In the genomic region with DNA sequence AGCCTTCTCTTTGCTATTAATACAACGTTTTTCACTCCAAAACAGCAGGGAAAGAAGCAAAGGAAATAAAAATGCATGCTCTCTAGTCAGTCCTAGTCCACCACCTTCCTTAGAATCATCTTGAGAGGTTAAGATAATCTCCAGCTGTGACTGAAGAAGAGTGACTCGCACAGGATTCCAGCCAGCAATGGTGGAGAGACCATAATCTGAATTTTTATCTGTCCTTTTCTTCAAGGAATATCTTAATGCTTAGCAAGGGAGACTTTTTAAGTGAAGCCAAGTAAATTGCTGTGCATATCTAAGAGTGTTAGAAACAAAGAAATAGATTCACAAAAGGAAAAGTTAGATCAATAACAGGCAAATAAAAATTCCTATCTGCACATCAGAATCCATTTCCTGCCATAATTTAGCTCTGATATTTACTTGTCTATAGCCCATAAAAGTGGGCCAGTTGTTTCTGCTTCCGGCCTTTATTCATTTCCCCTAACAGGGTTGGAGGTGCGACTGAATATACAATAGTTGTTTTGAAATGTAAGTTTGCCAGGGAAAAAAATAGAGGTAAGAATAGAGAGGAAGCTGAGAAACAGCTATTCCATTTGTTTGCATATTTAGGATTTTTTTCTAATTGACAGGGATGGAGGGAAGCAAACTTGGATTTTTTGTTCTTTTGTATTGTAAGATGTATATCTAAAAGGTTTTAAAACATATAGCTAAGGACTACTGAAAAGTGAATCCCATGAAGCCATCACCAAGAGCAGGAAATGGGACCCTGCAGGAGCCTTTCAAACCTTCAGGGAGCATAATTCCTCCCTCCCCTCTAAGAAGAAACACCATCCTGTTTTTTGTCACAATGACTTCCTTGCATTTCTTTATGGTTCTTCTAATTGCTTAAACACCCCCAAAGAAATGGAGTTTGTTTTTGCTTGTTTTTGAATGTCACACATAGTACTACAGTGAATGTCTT, we compare ENCODE assay signal across 14 cellular contexts.
DNase-seq lines count a peak whose midpoint lies in the region; ATAC-seq and TF ChIP-seq lines count a peak whose summit lies in the region.
"Had no signal": no experiment of that assay in that cellular context is flagged by ENCODE, and none has a peak within 500 bp of the region (broad histone marks: within the 10 kb centered on the region; RNA-seq: fewer than 3 reads in every experiment).

No MANE protein-coding gene starts in this region.

- H3K27me3 ChIP-seq in ovary, result no peaks in the 10 kb centered on the region
- H3K27me3 ChIP-seq: right lobe of liver had no signal

- DNase-seq in AG08396 (ENCODE audit: low spot score) (peak; percentile 28), HT-29 (ENCODE audit: low spot score) (peak; percentile 56), iPS-NIHi7 (ENCODE audit: extremely low spot score) (peak; percentile 39), NCI-H2081 treated with DMSO at 0.1 percent for 48 hours (lab: John Stamatoyannopoulos, UW) (no peak), ovary (no peak), DMS53 (lab: John Stamatoyannopoulos, UW) (no peak)
- DNase-seq: activated CD4-positive, alpha-beta T cell treated with anti-CD3 and anti-CD28 coated beads, Interleukin-2, amount 10 ng/mL, durations not matched to agents 7 days and 5 days; AML-193; NCI-H2171; PC-9; right lobe of liver; stimulated activated CD4-positive, alpha-beta T cell treated with anti-CD3 and anti-CD28 coated beads, Interleukin-4, amount 100 ng/mL, for 1 hour had no signal

- TF ChIP-seq POLR2A in ovary (IDR thresholded peaks at IDR 0.05), result no peak

- no peaks in the 10 kb centered on the region for H3K36me3 ChIP-seq in ovary

- 26 to 36% (median 36%) methylated on average over 4 of the region's 4 CpGs for WGBS in ovary, 3 donors

- TF ChIP-seq EP300 in ovary (IDR thresholded peaks at IDR 0.05), result no peak

- intact Hi-C loops in ovary (cut with DNase I), result no loop called here

- no peaks in the 10 kb centered on the region for H3K9me3 ChIP-seq in ovary
- H3K9me3 ChIP-seq: right lobe of liver had no signal

- TF ChIP-seq CTCF in VCaP (conservative IDR thresholded peaks at IDR 0.05) (no peak), ovary (IDR thresholded peaks at IDR 0.05) (no peak)

- no peaks in the 10 kb centered on the region for H3K4me1 ChIP-seq in ovary (ENCODE audit: insufficient read depth)
- H3K4me1 ChIP-seq: right lobe of liver had no signal

- H3K4me3 ChIP-seq in ovary, result no peak overlapping the region
- H3K4me3 ChIP-seq: PC-9, right lobe of liver had no signal

- peak overlapping the region; percentile 88 for H3K27ac ChIP-seq in VCaP
- H3K27ac ChIP-seq in ovary, result no peak overlapping the region
- H3K27ac ChIP-seq: PC-9, right lobe of liver had no signal

- no peak for ATAC-seq in GM18519 (IDR thresholded peaks at IDR 0.05; ENCODE audit: low FRiP score, unreplicated experiment)

Comparison
In these comparisons a context has a peak if more than half of its experiments do, and no peak if none do; other contexts are left out.
1. DNase-seq: peak in AG08396 (single experiment), HT-29 (single experiment) and iPS-NIHi7 (single experiment); none in NCI-H2081 treated with DMSO at 0.1 percent for 48 hours (single experiment), ovary (0 of 5) and DMS53 (single experiment).